ENCODE assay signal across 27 cellular contexts in genomic region chr9:123806829-123807228, GRCh38.
"Had no signal": no experiment of that assay in that cellular context is flagged by ENCODE, and none has a peak within 500 bp of the region (broad histone marks: within the 10 kb centered on the region; RNA-seq: fewer than 3 reads in every experiment).

No MANE protein-coding gene starts in this region.

- DNase-seq: colonic mucosa; cortex of kidney; dermis blood vessel endothelial cell; dorsolateral prefrontal cortex; effector CD4-positive, alpha-beta T cell; effector CD8-positive, alpha-beta T cell; effector memory CD4-positive, alpha-beta T cell; effector memory CD8-positive, alpha-beta T cell; endodermal cell; erythroblast; esophagus squamous epithelium; foreskin fibroblast; foreskin melanocyte; gastrocnemius medialis; glutamatergic neuron; head of caudate nucleus; heart left ventricle had no signal

- H3K4me2 ChIP-seq: hepatocyte had no signal

- ATAC-seq: effector memory CD8-positive, alpha-beta T cell; esophagus mucosa; gastrocnemius medialis; gastroesophageal sphincter had no signal

- H3K4me1 ChIP-seq: colonic mucosa, esophagus muscularis mucosa, esophagus squamous epithelium, foreskin keratinocyte, gastrocnemius medialis, gastroesophageal sphincter, heart left ventricle had no signal

- H3K27me3 ChIP-seq: colonic mucosa, dorsolateral prefrontal cortex, esophagus muscularis mucosa, esophagus squamous epithelium, foreskin keratinocyte, gastrocnemius medialis, gastroesophageal sphincter, heart left ventricle, hepatocyte had no signal

- H3K36me3 ChIP-seq: colonic mucosa, esophagus muscularis mucosa, esophagus squamous epithelium, gastrocnemius medialis, gastroesophageal sphincter, heart left ventricle had no signal

- H3K4me3 ChIP-seq: colonic mucosa, coronary artery, dorsolateral prefrontal cortex, esophagus muscularis mucosa, esophagus squamous epithelium, gastrocnemius medialis, gastroesophageal sphincter, heart left ventricle, hepatocyte had no signal

- H3K27ac ChIP-seq: colonic mucosa, coronary artery, dorsolateral prefrontal cortex, epithelial cell of prostate, esophagus muscularis mucosa, esophagus squamous epithelium, foreskin keratinocyte, gastrocnemius medialis, gastroesophageal sphincter, heart left ventricle, hepatocyte had no signal

- FAIRE-seq: colon, endometrium, frontal cortex had no signal

- H3K9me3 ChIP-seq: colonic mucosa, esophagus muscularis mucosa, esophagus squamous epithelium, gastrocnemius medialis, gastroesophageal sphincter, heart left ventricle had no signal

- H2AFZ ChIP-seq: hepatocyte had no signal
